23 cellular contexts compared by ENCODE assay signal in genomic region chr12:82970614-82971013, GRCh38.
"Had no signal": no experiment of that assay in that cellular context is flagged by ENCODE, and none has a peak within 500 bp of the region (broad histone marks: within the 10 kb centered on the region; RNA-seq: fewer than 3 reads in every experiment).

No MANE protein-coding gene starts in this region.

- H3K27me3 Mint-ChIP-seq: activated naive CD8-positive, alpha-beta T cell had no signal

- DNase-seq: activated CD4-positive, alpha-beta T cell treated with anti-CD3 and anti-CD28 coated beads for 48 hours; activated CD4-positive, alpha-beta T cell treated with anti-CD3 and anti-CD28 coated beads, Interleukin-2, amount 50 U/mL, for 48 hours; activated CD4-positive, CD25-positive, alpha-beta regulatory T cell treated with anti-CD3 and anti-CD28 coated beads, Interleukin-2, amount 50 U/mL, for 72 hours; activated CD8-positive, alpha-beta memory T cell treated with anti-CD3 and anti-CD28 coated beads for 24 hours; activated gamma-delta T cell; activated naive CD4-positive, alpha-beta T cell treated with anti-CD3 and anti-CD28 coated beads for 36 hours; activated T-cell treated with anti-CD3 and anti-CD28 coated beads, Interleukin-2, amount 50 U/mL, for 4 hours; amygdala; brain microvascular endothelial cell; MM.1S; NCI-H1092 treated with DMSO at 0.1 percent for 48 hours; NCI-H1417 treated with DMSO at 0.1 percent for 48 hours; NCI-H1694; NCI-H2029; NCI-H345; NCI-H510A; NCI-H526 treated with DMSO at 0.1 percent for 48 hours; SJCRH30; SK-N-SH; SW 1271 had no signal

- H3K36me3 Mint-ChIP-seq: WTC11 had no signal

- FAIRE-seq: astrocyte had no signal

- H3K4me3 Mint-ChIP-seq: activated naive CD4-positive, alpha-beta T cell treated with anti-CD3 and anti-CD28 coated beads for 36 hours; activated naive CD8-positive, alpha-beta T cell; activated T-cell treated with anti-CD3 and anti-CD28 coated beads, Interleukin-2, amount 50 U/mL, for 4 hours; WTC11 had no signal

- H3K9me3 Mint-ChIP-seq: activated naive CD4-positive, alpha-beta T cell treated with anti-CD3 and anti-CD28 coated beads for 36 hours; activated T-cell treated with anti-CD3 and anti-CD28 coated beads, Interleukin-2, amount 50 U/mL, for 4 hours; WTC11 had no signal

- ATAC-seq: activated T-cell treated with anti-CD3 and anti-CD28 coated beads, Interleukin-2, amount 50 U/mL, for 4 hours; WTC11 had no signal

- H3K27ac Mint-ChIP-seq: activated naive CD4-positive, alpha-beta T cell treated with anti-CD3 and anti-CD28 coated beads for 36 hours; activated naive CD8-positive, alpha-beta T cell; WTC11 had no signal
